Comparison of ENCODE assay signal across 20 cellular contexts in the genomic region with DNA sequence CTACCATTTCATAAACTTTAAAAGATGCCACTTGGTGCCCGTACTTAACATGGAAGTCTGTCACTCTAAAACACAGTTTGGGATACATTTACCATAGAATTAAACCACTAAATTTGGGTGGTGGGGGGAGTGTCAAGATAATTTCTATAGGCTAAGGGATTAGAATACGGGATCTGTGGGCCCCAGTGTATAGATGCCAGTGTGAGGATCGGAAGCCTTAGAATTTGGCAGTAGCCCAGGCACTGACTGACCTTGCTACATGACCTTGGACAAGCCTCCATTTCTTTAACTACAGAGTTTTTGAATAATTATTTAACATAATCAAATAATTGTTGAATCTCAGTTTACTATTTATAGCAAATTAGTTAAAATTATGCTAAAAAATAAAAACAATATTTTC.
DNase-seq lines count a peak whose midpoint lies in the region; ATAC-seq, FAIRE-seq and TF ChIP-seq lines count a peak whose summit lies in the region.
"Had no signal": no experiment of that assay in that cellular context is flagged by ENCODE, and none has a peak within 500 bp of the region (broad histone marks: within the 10 kb centered on the region; RNA-seq: fewer than 3 reads in every experiment).

No MANE protein-coding gene starts in this region.

- H3K4me3 ChIP-seq in BLaER1 treated with 17β-estradiol and CSF1 and Interleukin-3, amounts not matched to agents 10 nM and 100 nM, result no peak overlapping the region
- H3K4me3 ChIP-seq in HAP-1, result no peak overlapping the region
- H3K4me3 ChIP-seq in iPS-20b (ENCODE audit: low read length), result peak overlapping the region; percentile 37; the same call in 1 of the 2 replicates
- no peak overlapping the region for H3K4me3 ChIP-seq in lower lobe of right lung
- H3K4me3 ChIP-seq: K562 had no signal

- peaks cover 8% of the 10 kb centered on the region for H3K36me3 Mint-ChIP-seq in WTC11

- H3K27me3 Mint-ChIP-seq in WTC11 (ENCODE audit: low read depth), result peaks cover 47% of the 10 kb centered on the region
- H3K27me3 Mint-ChIP-seq: B cell; CD4-positive, alpha-beta T cell had no signal

- H3K9ac ChIP-seq in BLaER1 treated with 17β-estradiol and CSF1 and Interleukin-3, amounts not matched to agents 10 nM and 100 nM, result no peak overlapping the region
- no peak overlapping the region; the same call in 1 of the 2 replicates for H3K9ac ChIP-seq in iPS-20b (ENCODE audit: low read depth, low read length)

- POLR2A ChIA-PET in WTC11 (lab: Charles Lee), result no interaction called here

- peak overlapping the region in 7 of 11 experiments; percentile 70 to 92 (median 83); a peak in 12 of 22 replicates for H3K27ac ChIP-seq in BLaER1 treated with 17β-estradiol and CSF1 and Interleukin-3, amounts not matched to agents 10 nM and 100 nM
- H3K27ac ChIP-seq in iPS-20b (ENCODE audit: low read length) (peak overlapping the region; percentile 10), lower lobe of right lung (no peak overlapping the region)
- H3K27ac ChIP-seq: C4-2B had no signal

- H3K27ac Mint-ChIP-seq in WTC11, result no peak overlapping the region
- H3K27ac Mint-ChIP-seq: B cell; CD4-positive, alpha-beta T cell had no signal

- TF ChIP-seq CTCF in WTC11 (IDR thresholded peaks at IDR 0.05), result no peak
- no peak for TF ChIP-seq CTCF in lower lobe of right lung (IDR thresholded peaks at IDR 0.05)

- H3K4me1 Mint-ChIP-seq in WTC11, result peaks cover 73% of the 10 kb centered on the region

- CTCF ChIA-PET in WTC11 (lab: Charles Lee), result interaction anchor here (1.1 to 1.8 kb wide), 2 partner anchors 13 to 436 kb away, joined by 3 to 6 read pairs; partner anchors contain the start of gene C3orf33

- H3K4me2 ChIP-seq in BLaER1 treated with 17β-estradiol and CSF1 and Interleukin-3, amounts not matched to agents 10 nM and 100 nM, result peak overlapping the region in 2 of 11 experiments; percentile 70 to 74; a peak in 2 of 22 replicates

- peak; percentile 47 to 59 for DNase-seq in HAP-1 (ENCODE audit: low spot score in 2 of 2)
- no peak for DNase-seq in WTC11 (ENCODE audit: low spot score)
- DNase-seq in RCC 7860 (ENCODE audit: low spot score), result no peak
- DNase-seq in lower lobe of right lung, result no peak
- no peak for DNase-seq in D341Med (ENCODE audit: low spot score)
- DNase-seq: Caco-2; CD4-positive, alpha-beta T cell; DMS153; GDM1; GOT3; HCEC 1CT; IMR-90 had no signal

- H3K4me1 ChIP-seq in BLaER1 treated with 17β-estradiol and CSF1 and Interleukin-3, amounts not matched to agents 10 nM and 100 nM, result peaks cover 10 to 68% (median 47%) of the 10 kb centered on the region in 10 experiments
- H3K4me1 ChIP-seq in HAP-1 (peaks cover 48% of the 10 kb centered on the region), iPS-20b (ENCODE audit: insufficient read depth, low read length) (peaks cover 61% of the 10 kb centered on the region), lower lobe of right lung (no peaks in the 10 kb centered on the region)
- H3K4me1 ChIP-seq: Caco-2 had no signal

- in situ Hi-C loops in HAP-1 (cut with MboI; ENCODE audit: low sequenced_read_pairs), result loop anchor here (25.0 kb wide), 1 partner anchor 493 kb away; the partner anchor contains the start of genes GMPS and SLC33A1

- peak overlapping the region; percentile 14; the same call in 1 of the 2 replicates for H3K4me3 Mint-ChIP-seq in WTC11
- H3K4me3 Mint-ChIP-seq: B cell; CD4-positive, alpha-beta T cell had no signal

- H4K20me1 ChIP-seq in BLaER1 treated with 17β-estradiol and CSF1 and Interleukin-3, amounts not matched to agents 10 nM and 100 nM, result no peaks in the 10 kb centered on the region

- no peak for FAIRE-seq in RCC 7860 (lab: Jason Lieb, UNC)
- FAIRE-seq: GM12892, GM18507, HTR-8/SVneo, K562 had no signal

- H3K9me3 ChIP-seq in BLaER1 treated with 17β-estradiol and CSF1 and Interleukin-3, amounts not matched to agents 10 nM and 100 nM (replicated peaks in 1 of 11), result peaks cover 9 to 35% (median 19%) of the 10 kb centered on the region in 11 experiments
- peaks cover 7% of the 10 kb centered on the region for H3K9me3 ChIP-seq in HAP-1
- peaks cover 5% of the 10 kb centered on the region; the same call in 1 of the 2 replicates for H3K9me3 ChIP-seq in iPS-20b (ENCODE audit: insufficient read depth, low read depth, low read length)
- no peaks in the 10 kb centered on the region for H3K9me3 ChIP-seq in lower lobe of right lung

- peak; percentile 42 for ATAC-seq in WTC11
- ATAC-seq in lower lobe of right lung, result no peak

- intact Hi-C loops in lower lobe of right lung (cut with DNase I), result no loop called here

- H3K27me3 ChIP-seq in BLaER1 treated with 17β-estradiol and CSF1 and Interleukin-3, amounts not matched to agents 10 nM and 100 nM, result no peaks in the 10 kb centered on the region
- no peaks in the 10 kb centered on the region for H3K27me3 ChIP-seq in HAP-1 (ENCODE audit: low read depth)
- peaks cover 9% of the 10 kb centered on the region; the same call in 1 of the 2 replicates for H3K27me3 ChIP-seq in iPS-20b (ENCODE audit: insufficient read depth, low read length)
- no peaks in the 10 kb centered on the region for H3K27me3 ChIP-seq in lower lobe of right lung (ENCODE audit: low read depth)

- H3K9me3 Mint-ChIP-seq in WTC11, result peaks cover 7% of the 10 kb centered on the region

- peaks cover 0 to 11% (median 4%) of the 10 kb centered on the region in 11 experiments; a peak in 12 of 22 replicates for H3K36me3 ChIP-seq in BLaER1 treated with 17β-estradiol and CSF1 and Interleukin-3, amounts not matched to agents 10 nM and 100 nM
- H3K36me3 ChIP-seq in HAP-1 (replicated peaks), result no peaks in the 10 kb centered on the region
- no peaks in the 10 kb centered on the region for H3K36me3 ChIP-seq in iPS-20b (ENCODE audit: insufficient read depth, low read depth, low read length)
- no peaks in the 10 kb centered on the region for H3K36me3 ChIP-seq in lower lobe of right lung

TF ChIP-seq in WTC11, 78 proteins besides CTCF, POLR2A, EP300 and RAD21 (continues in another document):
- TF ChIP-seq PRRX2 (CRISPR knock-in tag; IDR thresholded peaks at IDR 0.05), result no peak
- no peak for TF ChIP-seq ZBTB21 (CRISPR knock-in tag; IDR thresholded peaks at IDR 0.05; ENCODE audit: borderline replicate concordance)
- TF ChIP-seq, protein P1, sequence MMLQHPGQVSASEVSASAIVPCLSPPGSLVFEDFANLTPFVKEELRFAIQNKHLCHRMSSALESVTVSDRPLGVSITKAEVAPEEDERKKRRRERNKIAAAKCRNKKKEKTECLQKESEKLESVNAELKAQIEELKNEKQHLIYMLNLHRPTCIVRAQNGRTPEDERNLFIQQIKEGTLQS (CRISPR knock-in tag; conservative IDR thresholded peaks at IDR 0.05), result no peak
- no peak for TF ChIP-seq MYBL2 (CRISPR knock-in tag; IDR thresholded peaks at IDR 0.05)
- TF ChIP-seq FOXK1 (CRISPR knock-in tag; IDR thresholded peaks at IDR 0.05), result no peak
- TF ChIP-seq MLX (CRISPR knock-in tag; IDR thresholded peaks at IDR 0.05), result no peak
- no peak for TF ChIP-seq ZNF219 (CRISPR knock-in tag; IDR thresholded peaks at IDR 0.05; ENCODE audit: borderline replicate concordance)
- TF ChIP-seq, protein P2, sequence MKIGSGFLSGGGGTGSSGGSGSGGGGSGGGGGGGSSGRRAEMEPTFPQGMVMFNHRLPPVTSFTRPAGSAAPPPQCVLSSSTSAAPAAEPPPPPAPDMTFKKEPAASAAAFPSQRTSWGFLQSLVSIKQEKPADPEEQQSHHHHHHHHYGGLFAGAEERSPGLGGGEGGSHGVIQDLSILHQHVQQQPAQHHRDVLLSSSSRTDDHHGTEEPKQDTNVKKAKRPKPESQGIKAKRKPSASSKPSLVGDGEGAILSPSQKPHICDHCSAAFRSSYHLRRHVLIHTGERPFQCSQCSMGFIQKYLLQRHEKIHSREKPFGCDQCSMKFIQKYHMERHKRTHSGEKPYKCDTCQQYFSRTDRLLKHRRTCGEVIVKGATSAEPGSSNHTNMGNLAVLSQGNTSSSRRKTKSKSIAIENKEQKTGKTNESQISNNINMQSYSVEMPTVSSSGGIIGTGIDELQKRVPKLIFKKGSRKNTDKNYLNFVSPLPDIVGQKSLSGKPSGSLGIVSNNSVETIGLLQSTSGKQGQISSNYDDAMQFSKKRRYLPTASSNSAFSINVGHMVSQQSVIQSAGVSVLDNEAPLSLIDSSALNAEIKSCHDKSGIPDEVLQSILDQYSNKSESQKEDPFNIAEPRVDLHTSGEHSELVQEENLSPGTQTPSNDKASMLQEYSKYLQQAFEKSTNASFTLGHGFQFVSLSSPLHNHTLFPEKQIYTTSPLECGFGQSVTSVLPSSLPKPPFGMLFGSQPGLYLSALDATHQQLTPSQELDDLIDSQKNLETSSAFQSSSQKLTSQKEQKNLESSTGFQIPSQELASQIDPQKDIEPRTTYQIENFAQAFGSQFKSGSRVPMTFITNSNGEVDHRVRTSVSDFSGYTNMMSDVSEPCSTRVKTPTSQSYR (CRISPR knock-in tag; IDR thresholded peaks at IDR 0.05), result no peak
- TF ChIP-seq ELF4 (CRISPR knock-in tag; IDR thresholded peaks at IDR 0.05; ENCODE audit: low read depth), result no peak
- TF ChIP-seq NR3C1 (CRISPR knock-in tag; conservative IDR thresholded peaks at IDR 0.05; ENCODE audit: low read depth), result no peak
- TF ChIP-seq, protein P3, sequence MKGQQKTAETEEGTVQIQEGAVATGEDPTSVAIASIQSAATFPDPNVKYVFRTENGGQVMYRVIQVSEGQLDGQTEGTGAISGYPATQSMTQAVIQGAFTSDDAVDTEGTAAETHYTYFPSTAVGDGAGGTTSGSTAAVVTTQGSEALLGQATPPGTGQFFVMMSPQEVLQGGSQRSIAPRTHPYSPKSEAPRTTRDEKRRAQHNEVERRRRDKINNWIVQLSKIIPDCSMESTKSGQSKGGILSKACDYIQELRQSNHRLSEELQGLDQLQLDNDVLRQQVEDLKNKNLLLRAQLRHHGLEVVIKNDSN (CRISPR knock-in tag; IDR thresholded peaks at IDR 0.05), result no peak

Comparison
In these comparisons a context has a peak if more than half of its experiments do, and no peak if none do; other contexts are left out.
1. DNase-seq: peak in HAP-1 (2 of 2); none in WTC11 (single experiment), RCC 7860 (single experiment), lower lobe of right lung (single experiment) and D341Med (single experiment).